14 cellular contexts compared by ENCODE assay signal in genomic region chr12:90953956-90954421, GRCh38. TPM values are rescaled to one million over a fixed set of nuclear protein-coding genes. Genes with fewer than 3 reads are reported as not detected.
DNase-seq lines count a peak whose midpoint lies in the region; ATAC-seq and TF ChIP-seq lines count a peak whose summit lies in the region.
"Had no signal": no experiment of that assay in that cellular context is flagged by ENCODE, and none has a peak within 500 bp of the region (broad histone marks: within the 10 kb centered on the region; RNA-seq: fewer than 3 reads in every experiment).

No MANE protein-coding gene starts in this region.

- no peaks in the 10 kb centered on the region for H3K79me2 ChIP-seq in hepatocyte

- H3K27ac Mint-ChIP-seq in natural killer cell treated with Interleukin-12 subunit alpha and Interleukin-12 subunit beta and Interleukin-15 and Interleukin-18, amount 100 ng/mL, for 72 hours = no peak overlapping the region
- H3K27ac Mint-ChIP-seq in natural killer cell = no peak overlapping the region
- H3K27ac Mint-ChIP-seq: activated T-cell treated with anti-CD3 and anti-CD28 coated beads, Interleukin-2, amount 50 U/mL, for 72 hours; CD8-positive, alpha-beta T cell had no signal

- H3K4me1 ChIP-seq in Panc1 (ENCODE audit: control insufficient read depth, insufficient read depth, low read length) (no peaks in the 10 kb centered on the region), hepatocyte (ENCODE audit: insufficient read depth) (no peaks in the 10 kb centered on the region), upper lobe of right lung (no peaks in the 10 kb centered on the region), tibial artery (no peaks in the 10 kb centered on the region)

- H3K4me2 ChIP-seq in hepatocyte = no peak overlapping the region
- H3K4me2 ChIP-seq: PC-9 had no signal

- H3K27ac ChIP-seq in Panc1 (ENCODE audit: low read length) = no peak overlapping the region
- no peak overlapping the region for H3K27ac ChIP-seq in hepatocyte
- H3K27ac ChIP-seq in upper lobe of right lung = no peak overlapping the region
- no peak overlapping the region for H3K27ac ChIP-seq in tibial artery
- H3K27ac ChIP-seq: PC-9 had no signal

- TF ChIP-seq CTCF in natural killer cell (IDR thresholded peaks at IDR 0.05) (no peak), Panc1 (IDR thresholded peaks at IDR 0.05) (peak; percentile 33), hepatocyte (IDR thresholded peaks at IDR 0.05; ENCODE audit: poor library complexity) (peak; percentile 18), upper lobe of right lung (IDR thresholded peaks at IDR 0.05) (peak; percentile 18), tibial artery (IDR thresholded peaks at IDR 0.05) (no peak)

- POLR2A ChIA-PET in Panc1 (lab: Charles Lee) = no interaction called here

- H3K9me3 Mint-ChIP-seq in natural killer cell treated with Interleukin-12 subunit alpha and Interleukin-12 subunit beta and Interleukin-15 and Interleukin-18, amount 100 ng/mL, for 72 hours = no peaks in the 10 kb centered on the region
- no peaks in the 10 kb centered on the region for H3K9me3 Mint-ChIP-seq in natural killer cell
- H3K9me3 Mint-ChIP-seq: activated T-cell treated with anti-CD3 and anti-CD28 coated beads, Interleukin-2, amount 50 U/mL, for 72 hours; CD8-positive, alpha-beta T cell had no signal

- no peaks in the 10 kb centered on the region for H3K36me3 Mint-ChIP-seq in natural killer cell treated with Interleukin-12 subunit alpha and Interleukin-12 subunit beta and Interleukin-15 and Interleukin-18, amount 100 ng/mL, for 72 hours
- no peaks in the 10 kb centered on the region for H3K36me3 Mint-ChIP-seq in natural killer cell
- H3K36me3 Mint-ChIP-seq: CD8-positive, alpha-beta T cell had no signal

- H3K4me3 Mint-ChIP-seq in natural killer cell treated with Interleukin-12 subunit alpha and Interleukin-12 subunit beta and Interleukin-15 and Interleukin-18, amount 100 ng/mL, for 72 hours = no peak overlapping the region
- H3K4me3 Mint-ChIP-seq in natural killer cell = no peak overlapping the region
- H3K4me3 Mint-ChIP-seq: activated T-cell treated with anti-CD3 and anti-CD28 coated beads, Interleukin-2, amount 50 U/mL, for 72 hours; CD8-positive, alpha-beta T cell had no signal

- H3K36me3 ChIP-seq in Panc1 (ENCODE audit: control insufficient read depth, insufficient read depth, low read length) (no peaks in the 10 kb centered on the region), hepatocyte (replicated peaks; ENCODE audit: insufficient read depth, low read depth) (no peaks in the 10 kb centered on the region), upper lobe of right lung (no peaks in the 10 kb centered on the region), tibial artery (no peaks in the 10 kb centered on the region)

- WGBS in hepatocyte (ENCODE audit: low lambda C conversion rate, missing lambda C conversion rate) = 83% methylated on average over 32 of the region's 32 CpGs

- CTCF ChIA-PET in Panc1 (lab: Charles Lee) = no interaction called here

- in situ Hi-C loops in Panc1 (cut with HindIII; ENCODE audit: low pct_unique_long_range_greater_than_20kb, low sequenced_read_pairs) = no loop called here

- no peak for DNase-seq in natural killer cell treated with Interleukin-12 subunit alpha and Interleukin-12 subunit beta and Interleukin-15 and Interleukin-18, amount 100 ng/mL, for 72 hours (ENCODE audit: low spot score)
- DNase-seq in natural killer cell = no peak
- no peak for DNase-seq in Panc1 (ENCODE audit: low read depth, low spot score)
- DNase-seq in hepatocyte (ENCODE audit: low spot score) = no peak
- DNase-seq in upper lobe of right lung = peak; percentile 63
- DNase-seq in putamen (ENCODE audit: low spot score) = no peak
- no peak for DNase-seq in NCI-H2171 (lab: John Stamatoyannopoulos, UW)
- no peak for DNase-seq in tibial artery
- DNase-seq: CD8-positive, alpha-beta T cell; effector CD8-positive, alpha-beta T cell; mesenchymal stem cell; PC-9 had no signal

- H3K4me1 Mint-ChIP-seq in natural killer cell treated with Interleukin-12 subunit alpha and Interleukin-12 subunit beta and Interleukin-15 and Interleukin-18, amount 100 ng/mL, for 72 hours (ENCODE audit: low read depth in 2 of 2) = no peaks in the 10 kb centered on the region
- no peaks in the 10 kb centered on the region for H3K4me1 Mint-ChIP-seq in natural killer cell

- no peak overlapping the region for H2AFZ ChIP-seq in hepatocyte
- H2AFZ ChIP-seq: PC-9 had no signal

- H3K9me2 ChIP-seq in hepatocyte (replicated peaks; ENCODE audit: insufficient read depth) = no peaks in the 10 kb centered on the region

- peak; percentile 20 to 27 for ATAC-seq in natural killer cell treated with Interleukin-12 subunit alpha and Interleukin-12 subunit beta and Interleukin-15 and Interleukin-18, amount 100 ng/mL, for 72 hours
- no peak for ATAC-seq in natural killer cell
- no peak for ATAC-seq in Panc1
- peak; percentile 21 for ATAC-seq in upper lobe of right lung
- ATAC-seq: activated T-cell treated with anti-CD3 and anti-CD28 coated beads, Interleukin-2, amount 50 U/mL, for 72 hours; CD8-positive, alpha-beta T cell had no signal

- no peaks in the 10 kb centered on the region for H4K20me1 ChIP-seq in hepatocyte (ENCODE audit: insufficient read depth, poor library complexity, severe bottlenecking)

- H3K9me3 ChIP-seq in Panc1 (ENCODE audit: control insufficient read depth, insufficient read depth, low read depth, low read length) = no peaks in the 10 kb centered on the region
- H3K9me3 ChIP-seq in hepatocyte (ENCODE audit: low read depth) = no peaks in the 10 kb centered on the region
- no peaks in the 10 kb centered on the region for H3K9me3 ChIP-seq in upper lobe of right lung
- no peaks in the 10 kb centered on the region for H3K9me3 ChIP-seq in tibial artery

- no peak overlapping the region for H3K4me3 ChIP-seq in Panc1 (ENCODE audit: low read depth in 2 of 2, low read length in 2 of 2)
- H3K4me3 ChIP-seq in hepatocyte = no peak overlapping the region
- no peak overlapping the region for H3K4me3 ChIP-seq in upper lobe of right lung
- no peak overlapping the region for H3K4me3 ChIP-seq in tibial artery
- H3K4me3 ChIP-seq: PC-9 had no signal

- peaks cover 0 to 4% of the 10 kb centered on the region in 2 donors for H3K27me3 Mint-ChIP-seq in natural killer cell treated with Interleukin-12 subunit alpha and Interleukin-12 subunit beta and Interleukin-15 and Interleukin-18, amount 100 ng/mL, for 72 hours
- H3K27me3 Mint-ChIP-seq in natural killer cell (ENCODE audit: low read depth in 2 of 2) = peaks cover 0 to under 1% of the 10 kb centered on the region in 2 donors

- H3K27me3 ChIP-seq in Panc1 (ENCODE audit: control insufficient read depth, insufficient read depth, low read length) (no peaks in the 10 kb centered on the region), hepatocyte (no peaks in the 10 kb centered on the region), upper lobe of right lung (no peaks in the 10 kb centered on the region), tibial artery (no peaks in the 10 kb centered on the region)

- intact Hi-C loops in natural killer cell (cut with micrococcal nuclease) = no loop called here
- intact Hi-C loops in Panc1 (cut with micrococcal nuclease; ENCODE audit: unreplicated experiment) = no loop called here
- intact Hi-C loops in upper lobe of right lung (cut with DNase I) = no loop called here
- intact Hi-C loops in tibial artery (cut with DNase I; ENCODE audit: low total_unique reads) = no loop called here

- BruUV-seq in Panc1 (replicated peaks; lab: Mats Ljungman, UMichigan) = no TSS peak

RNA-seq across cellular contexts. Expression of gene CCER1, which starts 1.0 kb away (rescaled TPM):
- not detected for total RNA-seq in natural killer cell treated with Interleukin-12 subunit alpha and Interleukin-12 subunit beta and Interleukin-15 and Interleukin-18, amount 100 ng/mL, for 72 hours
- not detected for total RNA-seq in natural killer cell
- not detected for total RNA-seq in Panc1 (2021; ENCODE audit: unreplicated experiment)
- not detected for polyA plus RNA-seq in Panc1 (2012; ENCODE audit: insufficient read length)
- total RNA-seq in hepatocyte = not detected in 2 replicates
- not detected in 2 replicates for polyA plus RNA-seq in hepatocyte
- total RNA-seq in upper lobe of right lung = not detected
- total RNA-seq: activated T-cell treated with anti-CD3 and anti-CD28 coated beads, Interleukin-2, amount 50 U/mL, for 72 hours; CD8-positive, alpha-beta T cell; HT-29; PC-9 had no signal

RNA-seq across cellular contexts. Expression of gene EPYC, which starts 50.8 kb away (rescaled TPM):
- not detected for total RNA-seq in natural killer cell treated with Interleukin-12 subunit alpha and Interleukin-12 subunit beta and Interleukin-15 and Interleukin-18, amount 100 ng/mL, for 72 hours
- total RNA-seq in natural killer cell (not detected), Panc1 (2021; ENCODE audit: unreplicated experiment) (not detected), hepatocyte (0.27 and 0.92 TPM in 2 replicates), upper lobe of right lung (not detected)
- not detected for polyA plus RNA-seq in Panc1 (2012; ENCODE audit: insufficient read length)
- polyA plus RNA-seq in hepatocyte = 0.40 and 0.55 TPM in 2 replicates
- total RNA-seq: activated T-cell treated with anti-CD3 and anti-CD28 coated beads, Interleukin-2, amount 50 U/mL, for 72 hours; CD8-positive, alpha-beta T cell; HT-29; PC-9 had no signal

Comparison
In these comparisons a context has a peak if more than half of its experiments do, and no peak if none do; other contexts are left out.
1. ATAC-seq: peak in natural killer cell treated with Interleukin-12 subunit alpha and Interleukin-12 subunit beta and Interleukin-15 and Interleukin-18, amount 100 ng/mL, for 72 hours (2 of 2) and upper lobe of right lung (single experiment); none in natural killer cell (0 of 3) and Panc1 (single experiment).
2. CTCF ChIP-seq: peak in Panc1 (single experiment), hepatocyte (single experiment) and upper lobe of right lung (single experiment); none in natural killer cell (single experiment) and tibial artery (0 of 2).